In the genomic region with DNA sequence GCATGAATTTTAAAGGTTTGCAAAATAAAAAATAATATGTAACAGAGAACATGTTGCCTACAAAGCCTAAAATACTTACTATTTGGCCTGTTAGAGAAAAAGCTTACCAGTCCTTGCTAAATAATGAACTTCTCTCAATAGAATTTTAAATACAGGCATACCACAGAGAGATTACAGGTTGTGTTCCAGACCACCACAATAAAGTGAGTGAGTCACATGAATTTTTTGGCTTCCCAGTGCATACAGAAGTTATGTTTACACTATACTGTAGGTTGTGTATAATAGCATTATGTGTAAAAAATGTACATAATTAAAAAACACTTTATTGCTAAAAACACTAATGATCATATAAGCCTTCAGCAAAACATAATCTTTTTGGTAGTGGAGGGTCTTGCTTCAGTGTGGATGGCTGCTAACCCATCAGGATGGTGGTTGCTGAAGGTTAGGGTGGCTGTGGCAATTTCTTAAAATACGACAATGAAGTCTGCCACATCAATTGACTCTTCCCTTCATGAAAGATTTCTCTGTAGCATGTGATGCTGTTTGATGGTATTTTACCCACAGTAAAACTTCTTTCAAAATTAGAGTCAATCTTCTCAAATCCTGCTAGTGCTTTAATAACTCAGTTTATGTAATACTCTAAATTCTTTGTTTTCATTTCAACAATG, we compare ENCODE assay signal across 17 cellular contexts. TPM values are rescaled to one million over a fixed set of nuclear protein-coding genes. Genes with fewer than 3 reads are reported as not detected.
DNase-seq lines count a peak whose midpoint lies in the region; ATAC-seq, FAIRE-seq and TF ChIP-seq lines count a peak whose summit lies in the region.
"Had no signal": no experiment of that assay in that cellular context is flagged by ENCODE, and none has a peak within 500 bp of the region (broad histone marks: within the 10 kb centered on the region; RNA-seq: fewer than 3 reads in every experiment).

No MANE protein-coding gene starts in this region.

- peaks cover 0 to 8% of the 10 kb centered on the region in 2 experiments; a peak in 1 of 4 replicates for H3K79me1 ChIP-seq in IMR-90 (ENCODE audit: low read depth in 1 of 2, low read length in 2 of 2)

- no peak overlapping the region for H2AK9ac ChIP-seq in IMR-90 (replicated peaks; ENCODE audit: low read depth, low read length, poor library complexity)

- no peak overlapping the region for H2AK5ac ChIP-seq in IMR-90 (ENCODE audit: low read depth, low read length)

- H2BK5ac ChIP-seq in IMR-90 (ENCODE audit: low read depth, low read length, poor library complexity, severe bottlenecking), result no peak overlapping the region

- no peak overlapping the region for H3K23ac ChIP-seq in IMR-90 (ENCODE audit: low read depth, low read length)

- H3K4me1 ChIP-seq in IMR-90 (ENCODE audit: control insufficient read depth, insufficient read depth, low read length), result no peaks in the 10 kb centered on the region
- no peaks in the 10 kb centered on the region for H3K4me1 ChIP-seq in astrocyte (ENCODE audit: insufficient read depth, low read length)
- H3K4me1 ChIP-seq: BE2C had no signal

- H3K9ac ChIP-seq in IMR-90 (ENCODE audit: low read depth, low read length) (no peak overlapping the region), astrocyte (ENCODE audit: low read length) (no peak overlapping the region)

- H2BK15ac ChIP-seq in IMR-90 (ENCODE audit: low read depth, low read length), result no peak overlapping the region

- H3K9me3 ChIP-seq in IMR-90 (ENCODE audit: control insufficient read depth, insufficient read depth, low read length) (no peaks in the 10 kb centered on the region), astrocyte (ENCODE audit: insufficient read depth, low read depth, low read length) (no peaks in the 10 kb centered on the region)
- H3K9me3 ChIP-seq: BE2C had no signal

- no peak overlapping the region for H3K18ac ChIP-seq in IMR-90 (ENCODE audit: low read depth, low read length)

- TF ChIP-seq RAD21 in IMR-90 (IDR thresholded peaks at IDR 0.05; ENCODE audit: low read length), result no peak

- H3K27me3 ChIP-seq in IMR-90 (ENCODE audit: control insufficient read depth, insufficient read depth, low read length) (no peaks in the 10 kb centered on the region), astrocyte (ENCODE audit: insufficient read depth, low read length) (no peaks in the 10 kb centered on the region)
- H3K27me3 ChIP-seq: BE2C had no signal

- peaks cover 9% of the 10 kb centered on the region for H3K4me1 Mint-ChIP-seq in activated naive CD8-positive, alpha-beta T cell treated with anti-CD3 and anti-CD28 coated beads, Interleukin-2, amount 10 ng/mL, durations not matched to agents 7 days and 5 days
- peaks cover 7% of the 10 kb centered on the region for H3K4me1 Mint-ChIP-seq in activated naive CD8-positive, alpha-beta T cell treated with anti-CD3 and anti-CD28 coated beads for 36 hours
- no peaks in the 10 kb centered on the region for H3K4me1 Mint-ChIP-seq in astrocyte (ENCODE audit: low read depth, unreplicated experiment)
- H3K4me1 Mint-ChIP-seq: CD4-positive, alpha-beta memory T cell had no signal

- H4K20me1 ChIP-seq in IMR-90 (ENCODE audit: insufficient read depth, low read length) (no peaks in the 10 kb centered on the region), astrocyte (ENCODE audit: insufficient read depth, low read length) (no peaks in the 10 kb centered on the region)

- CTCF ChIA-PET in IMR-90 (lab: Yijun Ruan, JAX), result no interaction called here

- no peak overlapping the region for H2BK20ac ChIP-seq in IMR-90 (ENCODE audit: low read depth, low read length)

- DNase-seq in activated naive CD8-positive, alpha-beta T cell treated with anti-CD3 and anti-CD28 coated beads, Interleukin-2, amount 10 ng/mL, durations not matched to agents 7 days and 5 days, result no peak
- no peak for DNase-seq in activated naive CD8-positive, alpha-beta T cell treated with anti-CD3 and anti-CD28 coated beads for 36 hours
- DNase-seq in IMR-90 (peak; percentile 22), astrocyte (ENCODE audit: low read depth) (peak; percentile 16), iris pigment epithelial cell (ENCODE audit: low read depth) (peak; percentile 31), HCEC 1CT (no peak)
- DNase-seq: BE2C; CD4-positive, alpha-beta memory T cell; COR-L47; DND-41; GDM1 had no signal

- H3K4me2 ChIP-seq in IMR-90 (ENCODE audit: low read depth, low read length) (no peak overlapping the region), astrocyte (ENCODE audit: low read length) (no peak overlapping the region)

- no peak for TF ChIP-seq CTCF in IMR-90 (conservative IDR thresholded peaks at IDR 0.05; ENCODE audit: low read depth, low read length)
- TF ChIP-seq CTCF in astrocyte (IDR thresholded peaks at IDR 0.05; ENCODE audit: insufficient read depth, low read depth, low read length), result no peak

- H3K4me3 ChIP-seq in IMR-90 (ENCODE audit: insufficient read depth, low read depth, low read length), result no peak overlapping the region
- no peak overlapping the region for H3K4me3 ChIP-seq in astrocyte (ENCODE audit: insufficient read depth, low read depth, low read length)

- BruUV-seq in IMR-90 (replicated peaks; lab: Mats Ljungman, UMichigan), result no TSS peak

- peak overlapping the region; percentile 2 for H3K27ac Mint-ChIP-seq in activated naive CD8-positive, alpha-beta T cell treated with anti-CD3 and anti-CD28 coated beads, Interleukin-2, amount 10 ng/mL, durations not matched to agents 7 days and 5 days
- no peak overlapping the region for H3K27ac Mint-ChIP-seq in activated naive CD8-positive, alpha-beta T cell treated with anti-CD3 and anti-CD28 coated beads for 36 hours
- H3K27ac Mint-ChIP-seq in astrocyte (ENCODE audit: unreplicated experiment), result no peak overlapping the region

- peaks cover 6% of the 10 kb centered on the region for H3K36me3 ChIP-seq in IMR-90 (ENCODE audit: control insufficient read depth, insufficient read depth, low read length)
- H3K36me3 ChIP-seq in astrocyte (ENCODE audit: insufficient read depth, low read length), result peaks cover 15% of the 10 kb centered on the region

- H3K9me1 ChIP-seq in IMR-90 (ENCODE audit: insufficient read depth, low read length), result no peaks in the 10 kb centered on the region; the same call in 1 of the 2 replicates

- POLR2A ChIA-PET in activated naive CD8-positive, alpha-beta T cell treated with anti-CD3 and anti-CD28 coated beads, Interleukin-2, amount 10 ng/mL, durations not matched to agents 7 days and 5 days (lab: Charles Lee), result no interaction called here
- POLR2A ChIA-PET in IMR-90 (lab: Charles Lee; ENCODE audit: unreplicated experiment), result no interaction called here

- intact Hi-C loops in IMR-90 (cut with micrococcal nuclease), result no loop called here

- peak; percentile 39 for ATAC-seq in activated naive CD8-positive, alpha-beta T cell treated with anti-CD3 and anti-CD28 coated beads, Interleukin-2, amount 10 ng/mL, durations not matched to agents 7 days and 5 days (ENCODE audit: low read depth)
- peak; percentile 54 for ATAC-seq in IMR-90 (ENCODE audit: low read depth)
- ATAC-seq in GM18858 (IDR thresholded peaks at IDR 0.05; ENCODE audit: unreplicated experiment), result no peak
- ATAC-seq: HCT116, HepG2 had no signal

- H3K4me3 Mint-ChIP-seq in activated naive CD8-positive, alpha-beta T cell treated with anti-CD3 and anti-CD28 coated beads, Interleukin-2, amount 10 ng/mL, durations not matched to agents 7 days and 5 days, result no peak overlapping the region
- no peak overlapping the region for H3K4me3 Mint-ChIP-seq in activated naive CD8-positive, alpha-beta T cell treated with anti-CD3 and anti-CD28 coated beads for 36 hours
- H3K4me3 Mint-ChIP-seq in astrocyte (ENCODE audit: unreplicated experiment), result no peak overlapping the region
- H3K4me3 Mint-ChIP-seq: CD4-positive, alpha-beta memory T cell had no signal

- H2BK120ac ChIP-seq in IMR-90 (ENCODE audit: low read depth, low read length), result no peak overlapping the region

- H4K5ac ChIP-seq in IMR-90 (ENCODE audit: low read depth, low read length), result no peak overlapping the region

- no peak overlapping the region for H3K14ac ChIP-seq in IMR-90 (replicated peaks; ENCODE audit: low read depth, low read length)

- H4K91ac ChIP-seq in IMR-90 (ENCODE audit: insufficient read depth, low read depth, low read length), result no peak overlapping the region

- no CpG with 5 or more reads among the region's 1 CpG for WGBS in IMR-90 (ENCODE audit: extremely low coverage in 2 of 2, insufficient read length in 1 of 2), 2 experiments

- H3K56ac ChIP-seq in IMR-90 (ENCODE audit: extremely low read depth, insufficient read depth, low read length), result no peak overlapping the region

- H3K9me3 Mint-ChIP-seq in activated naive CD8-positive, alpha-beta T cell treated with anti-CD3 and anti-CD28 coated beads, Interleukin-2, amount 10 ng/mL, durations not matched to agents 7 days and 5 days, result peaks cover 1% of the 10 kb centered on the region
- H3K9me3 Mint-ChIP-seq in activated naive CD8-positive, alpha-beta T cell treated with anti-CD3 and anti-CD28 coated beads for 36 hours, result peaks cover 11% of the 10 kb centered on the region
- no peaks in the 10 kb centered on the region for H3K9me3 Mint-ChIP-seq in astrocyte (ENCODE audit: unreplicated experiment)

- no peak for FAIRE-seq in astrocyte (lab: Jason Lieb, UNC)
- FAIRE-seq: A204.1, HepG2, HTR-8/SVneo had no signal

- H3K27me3 Mint-ChIP-seq in activated naive CD8-positive, alpha-beta T cell treated with anti-CD3 and anti-CD28 coated beads, Interleukin-2, amount 10 ng/mL, durations not matched to agents 7 days and 5 days, result no peaks in the 10 kb centered on the region
- H3K27me3 Mint-ChIP-seq in activated naive CD8-positive, alpha-beta T cell treated with anti-CD3 and anti-CD28 coated beads for 36 hours, result no peaks in the 10 kb centered on the region
- no peaks in the 10 kb centered on the region for H3K27me3 Mint-ChIP-seq in astrocyte (ENCODE audit: low read depth, unreplicated experiment)
- H3K27me3 Mint-ChIP-seq: CD4-positive, alpha-beta memory T cell had no signal

- H3K27ac ChIP-seq in IMR-90 (ENCODE audit: insufficient read depth, low read length), result no peak overlapping the region
- H3K27ac ChIP-seq in astrocyte (ENCODE audit: low read depth, low read length), result no peak overlapping the region
- H3K27ac ChIP-seq: C4-2B had no signal

- H3K79me2 ChIP-seq in astrocyte (ENCODE audit: insufficient read depth, low read length), result peaks cover 6% of the 10 kb centered on the region

- dilution Hi-C loops in IMR-90 (cut with HindIII; ENCODE audit: low sequenced_read_pairs, unreplicated experiment), result no loop called here

- peaks cover 66% of the 10 kb centered on the region for H3K36me3 Mint-ChIP-seq in activated naive CD8-positive, alpha-beta T cell treated with anti-CD3 and anti-CD28 coated beads, Interleukin-2, amount 10 ng/mL, durations not matched to agents 7 days and 5 days
- H3K36me3 Mint-ChIP-seq in activated naive CD8-positive, alpha-beta T cell treated with anti-CD3 and anti-CD28 coated beads for 36 hours, result peaks cover 84% of the 10 kb centered on the region
- H3K36me3 Mint-ChIP-seq in astrocyte (ENCODE audit: low read depth, unreplicated experiment), result peaks cover 4% of the 10 kb centered on the region

- H4K8ac ChIP-seq in IMR-90 (ENCODE audit: low read depth in 2 of 2, low read length in 2 of 2), result no peak overlapping the region

- no peak overlapping the region for H3K4ac ChIP-seq in IMR-90 (ENCODE audit: low read depth, low read length)

- in situ Hi-C loops in IMR-90 (cut with MboI; ENCODE audit: low sequenced_read_pairs), result no loop called here

- no peak overlapping the region for H2AFZ ChIP-seq in IMR-90 (replicated peaks; ENCODE audit: low read length, poor library complexity)
- no peak overlapping the region for H2AFZ ChIP-seq in astrocyte (ENCODE audit: low read depth, low read length)

- TF ChIP-seq POLR2A in IMR-90 (IDR thresholded peaks at IDR 0.05; ENCODE audit: low read depth, low read length), result no peak

RNA-seq across cellular contexts. Expression of a gene that starts 48.6 kb away (rescaled TPM):
- 10 to 100 TPM; 15.6 to 19.2 TPM for total RNA-seq in activated naive CD8-positive, alpha-beta T cell treated with anti-CD3 and anti-CD28 coated beads, Interleukin-2, amount 10 ng/mL, durations not matched to agents 7 days and 5 days
- total RNA-seq in activated naive CD8-positive, alpha-beta T cell treated with anti-CD3 and anti-CD28 coated beads for 36 hours, result 1 to 10 TPM; 9.3 to 9.5 TPM
- total RNA-seq in IMR-90 (2012; rRNA removed) (6.7 and 8.4 TPM in 2 replicates), astrocyte (5.6 and 6.2 TPM in 2 replicates)
- 3.2 and 3.9 TPM in 2 replicates for polyA plus RNA-seq in IMR-90 (2012; rRNA removed)
- 0.73 and 0.86 TPM in 2 replicates for polyA plus RNA-seq in IMR-90 (2012; cell fraction: cytosol; rRNA removed)
- 1.5 and 8.5 TPM in 2 replicates for polyA plus RNA-seq in IMR-90 (2012; cell fraction: nucleus; rRNA removed; ENCODE audit: low replicate concordance)

RNA-seq across cellular contexts. Expression of a gene that starts 50.4 kb away (rescaled TPM):
- total RNA-seq in activated naive CD8-positive, alpha-beta T cell treated with anti-CD3 and anti-CD28 coated beads, Interleukin-2, amount 10 ng/mL, durations not matched to agents 7 days and 5 days, result 10 to 100 TPM; 17.8 to 18.6 TPM
- total RNA-seq in activated naive CD8-positive, alpha-beta T cell treated with anti-CD3 and anti-CD28 coated beads for 36 hours, result 10 to 100 TPM; 13.2 to 15.3 TPM
- total RNA-seq in IMR-90 (2012; rRNA removed) (3.4 and 7.2 TPM in 2 replicates), astrocyte (3.9 and 4.1 TPM in 2 replicates)
- 1.8 and 2.9 TPM in 2 replicates for polyA plus RNA-seq in IMR-90 (2012; rRNA removed)
- 0.25 and 0.33 TPM in 2 replicates for polyA plus RNA-seq in IMR-90 (2012; cell fraction: cytosol; rRNA removed)
- polyA plus RNA-seq in IMR-90 (2012; cell fraction: nucleus; rRNA removed; ENCODE audit: low replicate concordance), result 0.09 and 0.52 TPM in 2 replicates

Comparison
In these comparisons a context has a peak if more than half of its experiments do, and no peak if none do; other contexts are left out.
1. DNase-seq: peak in IMR-90 (single experiment), astrocyte (single experiment) and iris pigment epithelial cell (single experiment); none in activated naive CD8-positive, alpha-beta T cell treated with anti-CD3 and anti-CD28 coated beads, Interleukin-2, amount 10 ng/mL, durations not matched to agents 7 days and 5 days (single experiment), activated naive CD8-positive, alpha-beta T cell treated with anti-CD3 and anti-CD28 coated beads for 36 hours (single experiment) and HCEC 1CT (single experiment).